Comparison of ENCODE assay signal across 8 cellular contexts in the genomic region with DNA sequence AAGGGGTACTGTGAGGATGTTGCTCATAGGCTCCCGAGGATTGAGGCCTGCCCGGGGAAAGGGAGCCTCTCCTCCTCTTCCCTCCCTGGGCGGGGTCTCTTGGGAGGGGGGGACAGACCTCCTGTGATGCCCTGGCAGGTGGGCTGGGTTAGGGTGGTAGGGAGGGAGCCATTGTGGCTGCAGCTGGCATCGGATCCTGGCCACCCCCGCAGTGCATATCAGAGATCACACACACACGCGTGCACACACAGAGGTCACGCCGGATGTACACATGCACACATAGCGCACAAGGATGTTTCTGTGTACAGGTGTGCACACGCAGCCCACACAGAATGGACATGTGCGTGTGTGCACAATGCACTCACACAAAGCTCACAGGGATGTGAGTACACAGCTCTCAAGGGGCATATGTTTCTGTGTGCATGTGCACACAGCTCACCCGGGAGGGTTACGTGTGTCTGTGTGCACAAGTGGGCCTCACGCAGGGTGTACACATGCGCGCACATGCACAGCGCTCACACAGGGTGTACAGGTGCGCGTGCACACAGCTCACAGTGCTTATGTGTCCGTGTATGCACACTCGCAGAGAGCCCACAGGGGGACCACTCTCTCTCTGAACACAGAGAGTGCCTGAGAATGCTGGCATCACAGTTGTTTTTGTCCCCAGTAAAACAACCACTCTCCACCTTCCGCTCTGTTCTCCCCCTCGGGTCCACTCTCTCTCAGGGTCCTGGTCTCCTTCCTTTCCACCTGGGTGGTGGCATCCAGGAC. TPM values are rescaled to one million over a fixed set of nuclear protein-coding genes. Genes with fewer than 3 reads are reported as not detected.
DNase-seq lines count a peak whose midpoint lies in the region; ATAC-seq, FAIRE-seq and TF ChIP-seq lines count a peak whose summit lies in the region.

No MANE protein-coding gene starts in this region.

- in situ Hi-C loops in KBM-7 (cut with MboI; ENCODE audit: low pct_unique_long_range_greater_than_20kb, low sequenced_read_pairs), result no loop called here

- H3K27me3 ChIP-seq in keratinocyte (ENCODE audit: control insufficient read depth, extremely low read depth, insufficient read depth, low read length), result no peaks in the 10 kb centered on the region

- DNase-seq in activated naive CD4-positive, alpha-beta T cell (lab: John Stamatoyannopoulos, UW), result no peak
- no peak for DNase-seq in keratinocyte (ENCODE audit: low read depth, low spot score)
- DNase-seq in type B pancreatic cell (ENCODE audit: extremely low spot score, unreplicated experiment), result no peak
- no peak for DNase-seq in SIG-M5 (lab: John Stamatoyannopoulos, UW)
- no peak for DNase-seq in KBM-7

- H4K20me1 ChIP-seq in keratinocyte (ENCODE audit: control insufficient read depth, extremely low read depth, insufficient read depth, low read length), result no peaks in the 10 kb centered on the region

- H3K4me2 ChIP-seq in keratinocyte (ENCODE audit: control insufficient read depth, extremely low read depth, insufficient read depth, low read depth, low read length), result peak overlapping the region; percentile 83

- no peak overlapping the region for H3K9ac ChIP-seq in keratinocyte (ENCODE audit: control insufficient read depth, extremely low read depth, insufficient read depth, low read length)

- no peaks in the 10 kb centered on the region for H3K36me3 Mint-ChIP-seq in activated naive CD4-positive, alpha-beta T cell treated with anti-CD3 and anti-CD28 coated beads, Interleukin-2, amount 50 U/mL, for 24 hours
- H3K36me3 Mint-ChIP-seq in type B pancreatic cell, result no peaks in the 10 kb centered on the region

- dilution Hi-C loops in keratinocyte (cut with MboI; ENCODE audit: extremely low pct_ligation_motif_present, low sequenced_read_pairs), result loop anchor here (5.0 kb wide), 1 partner anchor 60 kb away; no protein-coding TSS in a partner anchor

- H3K36me3 ChIP-seq in keratinocyte (ENCODE audit: control insufficient read depth in 2 of 2, extremely low read depth in 1 of 2, insufficient read depth in 2 of 2, low read length in 2 of 2), result no peaks in the 10 kb centered on the region

- no peak for FAIRE-seq in keratinocyte (lab: Jason Lieb, UNC)

- H3K27me3 Mint-ChIP-seq in activated naive CD4-positive, alpha-beta T cell treated with anti-CD3 and anti-CD28 coated beads, Interleukin-2, amount 50 U/mL, for 24 hours, result peaks cover 3% of the 10 kb centered on the region
- peaks cover 22% of the 10 kb centered on the region for H3K27me3 Mint-ChIP-seq in type B pancreatic cell

- no peak overlapping the region for H3K27ac Mint-ChIP-seq in activated naive CD4-positive, alpha-beta T cell treated with anti-CD3 and anti-CD28 coated beads, Interleukin-2, amount 50 U/mL, for 24 hours
- H3K27ac Mint-ChIP-seq in type B pancreatic cell, result no peak overlapping the region

- H3K9me3 ChIP-seq in keratinocyte (ENCODE audit: control insufficient read depth, low read depth, low read length), result no peaks in the 10 kb centered on the region

- no peak overlapping the region for H3K27ac ChIP-seq in keratinocyte (ENCODE audit: control insufficient read depth, insufficient read depth, low read length)

- peaks cover 17% of the 10 kb centered on the region for H3K4me1 Mint-ChIP-seq in activated naive CD4-positive, alpha-beta T cell treated with anti-CD3 and anti-CD28 coated beads, Interleukin-2, amount 50 U/mL, for 24 hours
- peaks cover 12% of the 10 kb centered on the region for H3K4me1 Mint-ChIP-seq in type B pancreatic cell (ENCODE audit: unreplicated experiment)

- no peak for ATAC-seq in GM21390 (IDR thresholded peaks at IDR 0.05; ENCODE audit: unreplicated experiment)

- peaks cover 3% of the 10 kb centered on the region for H3K4me1 ChIP-seq in keratinocyte (ENCODE audit: control insufficient read depth, extremely low read depth, insufficient read depth, low read length)

- H3K9me3 Mint-ChIP-seq in activated naive CD4-positive, alpha-beta T cell treated with anti-CD3 and anti-CD28 coated beads, Interleukin-2, amount 50 U/mL, for 24 hours, result no peaks in the 10 kb centered on the region
- H3K9me3 Mint-ChIP-seq in type B pancreatic cell, result no peaks in the 10 kb centered on the region

- H3K9me1 ChIP-seq in keratinocyte (ENCODE audit: control insufficient read depth, extremely low read depth, insufficient read depth, low read length), result no peaks in the 10 kb centered on the region

- H3K4me3 Mint-ChIP-seq in activated naive CD4-positive, alpha-beta T cell treated with anti-CD3 and anti-CD28 coated beads, Interleukin-2, amount 50 U/mL, for 24 hours, result peak overlapping the region; percentile 73
- peak overlapping the region; percentile 74 for H3K4me3 Mint-ChIP-seq in type B pancreatic cell

- H3K79me2 ChIP-seq in keratinocyte (ENCODE audit: control insufficient read depth, insufficient read depth, low read length), result no peaks in the 10 kb centered on the region

- H3K4me3 ChIP-seq in WI38 (ENCODE audit: low read depth, low read length) (peak overlapping the region; percentile 51; the same call in 1 of the 2 replicates), keratinocyte (ENCODE audit: control insufficient read depth in 2 of 3, extremely low read depth in 1 of 3, insufficient read depth in 2 of 3, low read depth in 1 of 3, low read length in 3 of 3) (peak overlapping the region in 2 of 3 experiments; percentile 45 to 49)

- H2AFZ ChIP-seq in keratinocyte (ENCODE audit: control insufficient read depth, low read length), result no peak overlapping the region

- TF ChIP-seq CTCF in WI38 (IDR thresholded peaks at IDR 0.05; ENCODE audit: low read depth, low read length) (no peak), keratinocyte (optimal IDR thresholded peaks at IDR 0.05 in 1 of 3, IDR thresholded peaks at IDR 0.05 in 1 of 3, conservative IDR thresholded peaks at IDR 0.05 in 1 of 3; ENCODE audit: extremely low read depth in 1 of 3, insufficient read depth in 2 of 3, low read length in 3 of 3) (no peak), type B pancreatic cell (conservative IDR thresholded peaks at IDR 0.05) (no peak)

RNA-seq across cellular contexts. Expression of gene GJD3, which starts 2.4 kb away (rescaled TPM):
- not detected in 3 replicates for polyA plus RNA-seq in keratinocyte
- not detected for polyA plus RNA-seq in keratinocyte (2011; ENCODE audit: low read depth)
- not detected in 2 replicates for polyA plus RNA-seq in keratinocyte (2011; cell fraction: cytosol; rRNA removed)
- polyA plus RNA-seq in keratinocyte (2011; cell fraction: nucleus; rRNA removed), result not detected in 2 replicates
- polyA plus RNA-seq in keratinocyte (2012; ENCODE audit: low replicate concordance), result not detected in 2 replicates
- not detected in 3 replicates for polyA minus RNA-seq in keratinocyte
- not detected for polyA minus RNA-seq in keratinocyte (2011; cell fraction: cytosol; rRNA and poly(A)+ RNA removed)
- polyA minus RNA-seq in keratinocyte (2011; cell fraction: nucleus; rRNA and poly(A)+ RNA removed), result not detected in 2 replicates
- 0.36 and 0.43 TPM in 2 replicates for total RNA-seq in type B pancreatic cell (ENCODE audit: low replicate concordance)

RNA-seq across cellular contexts. Expression of gene RARA, which starts 53.1 kb away (rescaled TPM):
- polyA plus RNA-seq in keratinocyte, result 1.7 to 6.0 TPM (median 3.8 TPM) in 3 replicates
- 23.1 TPM for polyA plus RNA-seq in keratinocyte (2011; ENCODE audit: low read depth)
- polyA plus RNA-seq in keratinocyte (2011; cell fraction: cytosol; rRNA removed), result 3.5 and 6.0 TPM in 2 replicates
- 6.0 and 12.0 TPM in 2 replicates for polyA plus RNA-seq in keratinocyte (2011; cell fraction: nucleus; rRNA removed)
- 9.2 and 21.5 TPM in 2 replicates for polyA plus RNA-seq in keratinocyte (2012; ENCODE audit: low replicate concordance)
- polyA minus RNA-seq in keratinocyte, result 4.5 to 20.8 TPM (median 7.1 TPM) in 3 replicates
- 11.9 TPM for polyA minus RNA-seq in keratinocyte (2011; cell fraction: cytosol; rRNA and poly(A)+ RNA removed)
- 5.9 and 7.8 TPM in 2 replicates for polyA minus RNA-seq in keratinocyte (2011; cell fraction: nucleus; rRNA and poly(A)+ RNA removed)
- 23.8 and 34.3 TPM in 2 replicates for total RNA-seq in type B pancreatic cell (ENCODE audit: low replicate concordance)

RNA-seq across cellular contexts. Expression of gene TOP2A, which starts 55.6 kb away (rescaled TPM):
- 5.2 to 45.0 TPM (median 27.1 TPM) in 3 replicates for polyA plus RNA-seq in keratinocyte
- polyA plus RNA-seq in keratinocyte (2011; ENCODE audit: low read depth), result 3.0 TPM
- polyA plus RNA-seq in keratinocyte (2011; cell fraction: cytosol; rRNA removed), result 5.1 and 13.0 TPM in 2 replicates
- polyA plus RNA-seq in keratinocyte (2011; cell fraction: nucleus; rRNA removed), result 6.1 and 10.4 TPM in 2 replicates
- 0.23 and 33.4 TPM in 2 replicates for polyA plus RNA-seq in keratinocyte (2012; ENCODE audit: low replicate concordance)
- 3.0 to 28.7 TPM (median 4.0 TPM) in 3 replicates for polyA minus RNA-seq in keratinocyte
- 5.8 TPM for polyA minus RNA-seq in keratinocyte (2011; cell fraction: cytosol; rRNA and poly(A)+ RNA removed)
- 3.3 and 6.9 TPM in 2 replicates for polyA minus RNA-seq in keratinocyte (2011; cell fraction: nucleus; rRNA and poly(A)+ RNA removed)
- total RNA-seq in type B pancreatic cell (ENCODE audit: low replicate concordance), result 65.8 and 248 TPM in 2 replicates
